1 cellular context compared by ENCODE assay signal in genomic region chr3:8011902-8012301, GRCh38.
TF ChIP-seq lines count a peak whose summit lies in the region.

No MANE protein-coding gene starts in this region.

TF ChIP-seq in A549, 52 proteins besides CTCF, POLR2A, EP300 and RAD21 (continued from another document):
- no peak for TF ChIP-seq REST (IDR thresholded peaks at IDR 0.05)
- peak; percentile 39 for TF ChIP-seq MAFK (IDR thresholded peaks at IDR 0.05; ENCODE audit: partially characterized antibody)
- TF ChIP-seq USF2 (IDR thresholded peaks at IDR 0.05): no peak
- TF ChIP-seq CBX2 (IDR thresholded peaks at IDR 0.05; ENCODE audit: borderline replicate concordance, low read depth): no peak
TF ChIP-seq in A549: peak in this region for 1.
